Comparison of ENCODE assay signal across 11 cellular contexts in genomic region chr1:19478241-19478780, GRCh38. TPM values are rescaled to one million over a fixed set of nuclear protein-coding genes. Genes with fewer than 3 reads are reported as not detected.
A peak's percentile ranks its signal among the peaks of the same experiment; 100 is the strongest.
DNase-seq lines count a peak whose midpoint lies in the region; ATAC-seq, FAIRE-seq and TF ChIP-seq lines count a peak whose summit lies in the region.
"Had no signal": no experiment of that assay in that cellular context is flagged by ENCODE, and none has a peak within 500 bp of the region (broad histone marks: within the 10 kb centered on the region; RNA-seq: fewer than 3 reads in every experiment).

No MANE protein-coding gene starts in this region.

- H3K79me2 ChIP-seq in endothelial cell of umbilical vein (ENCODE audit: control insufficient read depth, insufficient read depth, low read length): peaks cover 95% of the 10 kb centered on the region

- H4K20me1 ChIP-seq in endothelial cell of umbilical vein (replicated peaks; ENCODE audit: control insufficient read depth, extremely low read depth, insufficient read depth, low read length): peaks cover 11% of the 10 kb centered on the region

- no peak overlapping the region for H2AFZ ChIP-seq in endothelial cell of umbilical vein (ENCODE audit: low read depth, low read length)

- no peak overlapping the region for H3K4me3 ChIP-seq in Peyer's patch
- no peak overlapping the region for H3K4me3 ChIP-seq in endothelial cell of umbilical vein (replicated peaks in 1 of 3; ENCODE audit: insufficient read depth in 1 of 3, low read depth in 1 of 3, low read length in 3 of 3)

- H3K9me1 ChIP-seq in endothelial cell of umbilical vein (replicated peaks; ENCODE audit: control insufficient read depth, extremely low read depth, insufficient read depth, low read length): no peaks in the 10 kb centered on the region

- no peak for FAIRE-seq in endothelial cell of umbilical vein (lab: Jason Lieb, UNC)

- peaks cover 4 to 93% (median 44%) of the 10 kb centered on the region in 4 donors for H3K4me1 ChIP-seq in Peyer's patch
- peaks cover 58% of the 10 kb centered on the region for H3K4me1 ChIP-seq in endothelial cell of umbilical vein (ENCODE audit: control insufficient read depth, extremely low read depth, insufficient read depth, low read length)
- H3K4me1 ChIP-seq: foreskin keratinocyte had no signal

- no peak overlapping the region for H3K9ac ChIP-seq in endothelial cell of umbilical vein (replicated peaks; ENCODE audit: extremely low read depth, insufficient read depth, low read length)

- peak overlapping the region; percentile 82 to 85 for H3K4me3 Mint-ChIP-seq in activated T-cell treated with anti-CD3 and anti-CD28 coated beads, Interleukin-2, amount 50 U/mL, for 72 hours
- H3K4me3 Mint-ChIP-seq in stimulated activated naive CD8-positive, alpha-beta T cell treated with anti-CD3 and anti-CD28 coated beads, Interleukin-15, amount 100 ng/mL, for 72 hours: peak overlapping the region; percentile 76 to 90

- H3K36me3 Mint-ChIP-seq in activated T-cell treated with anti-CD3 and anti-CD28 coated beads, Interleukin-2, amount 50 U/mL, for 72 hours (ENCODE audit: insufficient read depth in 2 of 2): no peaks in the 10 kb centered on the region

- H3K4me2 ChIP-seq in endothelial cell of umbilical vein (ENCODE audit: insufficient read depth, low read length): no peak overlapping the region

- dilution Hi-C loops in endothelial cell of umbilical vein (cut with MboI; ENCODE audit: extremely low pct_ligation_motif_present, low sequenced_read_pairs): no loop called here

- H3K4me1 Mint-ChIP-seq in activated T-cell treated with anti-CD3 and anti-CD28 coated beads, Interleukin-2, amount 50 U/mL, for 72 hours (ENCODE audit: low read depth): peaks cover 91% of the 10 kb centered on the region
- peaks cover 100% of the 10 kb centered on the region for H3K4me1 Mint-ChIP-seq in stimulated activated naive CD8-positive, alpha-beta T cell treated with anti-CD3 and anti-CD28 coated beads, Interleukin-15, amount 100 ng/mL, for 72 hours

- CTCF ChIA-PET in endothelial cell of umbilical vein (lab: Charles Lee): interaction anchor here (0.9 to 2.5 kb wide), 7 partner anchors 9 to 173 kb away, joined by 3 to 8 read pairs (median 4); no protein-coding TSS in a partner anchor

- no TSS peak for BruUV-seq in endothelial cell of umbilical vein (replicated peaks; lab: Mats Ljungman, UMichigan)

- no peaks in the 10 kb centered on the region for H3K9me3 Mint-ChIP-seq in activated T-cell treated with anti-CD3 and anti-CD28 coated beads, Interleukin-2, amount 50 U/mL, for 72 hours
- H3K9me3 Mint-ChIP-seq in stimulated activated naive CD8-positive, alpha-beta T cell treated with anti-CD3 and anti-CD28 coated beads, Interleukin-15, amount 100 ng/mL, for 72 hours: no peaks in the 10 kb centered on the region

- H3K36me3 ChIP-seq in Peyer's patch (peaks cover 0 to 12% (median 0%) of the 10 kb centered on the region in 3 donors), endothelial cell of umbilical vein (ENCODE audit: control insufficient read depth in 2 of 2, extremely low read depth in 1 of 2, insufficient read depth in 2 of 2, low read length in 2 of 2) (no peaks in the 10 kb centered on the region)

- TF ChIP-seq CTCF in Peyer's patch (IDR thresholded peaks at IDR 0.05): no peak
- TF ChIP-seq CTCF in endothelial cell of umbilical vein (IDR thresholded peaks at IDR 0.05; ENCODE audit: extremely low read depth in 1 of 2, insufficient read depth in 1 of 2, low read depth in 1 of 2, low read length in 2 of 2): no peak

- no peak for TF ChIP-seq POLR2A in Peyer's patch (IDR thresholded peaks at IDR 0.05)
- TF ChIP-seq POLR2A in endothelial cell of umbilical vein (IDR thresholded peaks at IDR 0.05; ENCODE audit: low read depth, low read length): no peak

- H3K9me3 ChIP-seq in Peyer's patch (no peaks in the 10 kb centered on the region), endothelial cell of umbilical vein (replicated peaks; ENCODE audit: control insufficient read depth, insufficient read depth, low read length) (no peaks in the 10 kb centered on the region)

- no peaks in the 10 kb centered on the region for H3K27me3 Mint-ChIP-seq in activated T-cell treated with anti-CD3 and anti-CD28 coated beads, Interleukin-2, amount 50 U/mL, for 72 hours (ENCODE audit: low read depth)
- no peaks in the 10 kb centered on the region for H3K27me3 Mint-ChIP-seq in stimulated activated naive CD8-positive, alpha-beta T cell treated with anti-CD3 and anti-CD28 coated beads, Interleukin-15, amount 100 ng/mL, for 72 hours

- POLR2A ChIA-PET in endothelial cell of umbilical vein (lab: Charles Lee): no interaction called here

- DNase-seq in activated T-cell treated with anti-CD3 and anti-CD28 coated beads, Interleukin-2, amount 50 U/mL, for 72 hours: no peak
- DNase-seq in activated T-cell treated with anti-CD3 and anti-CD28 coated beads for 4 hours (no peak), Peyer's patch (no peak), endothelial cell of umbilical vein (ENCODE audit: low read depth, low spot score) (no peak)
- no peak for DNase-seq in stimulated activated naive CD8-positive, alpha-beta T cell treated with anti-CD3 and anti-CD28 coated beads, Interleukin-15, amount 100 ng/mL, for 72 hours
- no peak for DNase-seq in stimulated activated CD4-positive, alpha-beta T cell treated with anti-CD3 and anti-CD28 coated beads, Interleukin-12 subunit alpha, Interleukin-12 subunit beta, amount 100 ng/mL, for 4 hours
- DNase-seq: foreskin keratinocyte, SW 1271 had no signal

- intact Hi-C loops in endothelial cell of umbilical vein (cut with micrococcal nuclease): no loop called here

- no peaks in the 10 kb centered on the region for H3K27me3 ChIP-seq in Peyer's patch
- no peaks in the 10 kb centered on the region for H3K27me3 ChIP-seq in endothelial cell of umbilical vein (ENCODE audit: control insufficient read depth in 2 of 2, insufficient read depth in 2 of 2, low read length in 2 of 2)
- H3K27me3 ChIP-seq: foreskin keratinocyte had no signal

- H3K27ac ChIP-seq in Peyer's patch (peak overlapping the region; percentile 78 to 85 (median 84)), endothelial cell of umbilical vein (ENCODE audit: insufficient read depth, low read depth, low read length) (peak overlapping the region; percentile 58)
- H3K27ac ChIP-seq: foreskin keratinocyte had no signal

- ATAC-seq in activated T-cell treated with anti-CD3 and anti-CD28 coated beads, Interleukin-2, amount 50 U/mL, for 72 hours (replicated peaks in 1 of 2): no peak
- ATAC-seq in stimulated activated naive CD8-positive, alpha-beta T cell treated with anti-CD3 and anti-CD28 coated beads, Interleukin-15, amount 100 ng/mL, for 72 hours: no peak
- ATAC-seq in GM21423 (IDR thresholded peaks at IDR 0.05; ENCODE audit: unreplicated experiment) (no peak), GM18873 (IDR thresholded peaks at IDR 0.05; ENCODE audit: low FRiP score, unreplicated experiment) (no peak)
- ATAC-seq: foreskin keratinocyte, HCT116 had no signal

- peak overlapping the region; percentile 99 for H3K27ac Mint-ChIP-seq in activated T-cell treated with anti-CD3 and anti-CD28 coated beads, Interleukin-2, amount 50 U/mL, for 72 hours
- peak overlapping the region; percentile 1 to 96 for H3K27ac Mint-ChIP-seq in stimulated activated naive CD8-positive, alpha-beta T cell treated with anti-CD3 and anti-CD28 coated beads, Interleukin-15, amount 100 ng/mL, for 72 hours

TF ChIP-seq in endothelial cell of umbilical vein, 7 proteins besides CTCF, POLR2A, EP300 and RAD21:
- TF ChIP-seq POLR2AphosphoS5 (IDR thresholded peaks at IDR 0.05; ENCODE audit: insufficient read depth, low read depth, low read length) (no peak), JUN (IDR thresholded peaks at IDR 0.05; ENCODE audit: borderline replicate concordance, insufficient read depth, insufficient read length, low read depth) (no peak), MYC (IDR thresholded peaks at IDR 0.05; ENCODE audit: low read depth, low read length) (no peak), MAX (IDR thresholded peaks at IDR 0.05; ENCODE audit: insufficient read depth, insufficient read length) (no peak), EZH2 (IDR thresholded peaks at IDR 0.05; ENCODE audit: borderline replicate concordance, low read depth, low read length, severe bottlenecking) (no peak), GATA2 (IDR thresholded peaks at IDR 0.05; ENCODE audit: insufficient read depth, insufficient read length, low read depth, low read length) (no peak), FOS (IDR thresholded peaks at IDR 0.05; ENCODE audit: borderline replicate concordance, insufficient read depth, low read length) (no peak)

RNA-seq across cellular contexts. Expression of gene CAPZB, which starts 7.0 kb away (rescaled TPM):
- total RNA-seq in activated T-cell treated with anti-CD3 and anti-CD28 coated beads, Interleukin-2, amount 50 U/mL, for 72 hours: 100 to 1,000 TPM; 336 to 373 TPM
- total RNA-seq in Peyer's patch (100 to 1,000 TPM; 107 to 210 (median 119) TPM), endothelial cell of umbilical vein (339 and 347 TPM in 2 replicates)
- 145 and 196 TPM in 2 replicates for polyA plus RNA-seq in endothelial cell of umbilical vein
- 324 and 349 TPM in 2 replicates for polyA plus RNA-seq in endothelial cell of umbilical vein (2011; cell fraction: cytosol; rRNA removed)
- 134 and 156 TPM in 2 replicates for polyA plus RNA-seq in endothelial cell of umbilical vein (2011; cell fraction: nucleus; rRNA removed)
- 289 and 327 TPM in 2 replicates for polyA plus RNA-seq in endothelial cell of umbilical vein (2012)
- polyA minus RNA-seq in endothelial cell of umbilical vein: 88.2 and 117 TPM in 2 replicates
- polyA minus RNA-seq in endothelial cell of umbilical vein (2011; cell fraction: cytosol; rRNA and poly(A)+ RNA removed): 35.2 TPM
- 33.1 and 43.8 TPM in 2 replicates for polyA minus RNA-seq in endothelial cell of umbilical vein (2011; cell fraction: nucleus; rRNA and poly(A)+ RNA removed)
